In genomic region chr2:38907743-38908562, GRCh38 we compare ENCODE assay signal across 8 cellular contexts.
DNase-seq lines count a peak whose midpoint lies in the region; ATAC-seq lines count a peak whose summit lies in the region.

No MANE protein-coding gene starts in this region.

- peak; percentile 88 for ATAC-seq in GM21526 (IDR thresholded peaks at IDR 0.05; ENCODE audit: low FRiP score, unreplicated experiment)
- ATAC-seq in HG03354 (IDR thresholded peaks at IDR 0.05; ENCODE audit: poor library complexity, severe bottlenecking, unreplicated experiment): peak; percentile 94

- in situ Hi-C loops in ACHN (cut with HindIII; ENCODE audit: low pct_ligation_motif_present, low pct_unique_long_range_greater_than_20kb, low sequenced_read_pairs): no loop called here

- peak; percentile 6 for DNase-seq in DMS53 (lab: John Stamatoyannopoulos, UW)
- no peak for DNase-seq in DMS53 treated with DMSO at 0.1 percent for 48 hours (lab: John Stamatoyannopoulos, UW; ENCODE audit: unreplicated experiment)
- peak; percentile 6 for DNase-seq in hepatic stellate cell (ENCODE audit: low spot score)
- DNase-seq in middle frontal gyrus (ENCODE audit: extremely low spot score, low spot score): no peak
- no peak for DNase-seq in cerebellar nuclear complex (lab: John Stamatoyannopoulos, UW)
- DNase-seq in ACHN: no peak

Comparison
In these comparisons a context has a peak if more than half of its experiments do, and no peak if none do; other contexts are left out.
1. DNase-seq: peak in DMS53 (single experiment) and hepatic stellate cell (single experiment); none in DMS53 treated with DMSO at 0.1 percent for 48 hours (single experiment), middle frontal gyrus (single experiment), cerebellar nuclear complex (0 of 2) and ACHN (single experiment).